9 cellular contexts compared by ENCODE assay signal in genomic region chr10:86693721-86694369, GRCh38. TPM values are rescaled to one million over a fixed set of nuclear protein-coding genes. Genes with fewer than 3 reads are reported as not detected.
DNase-seq lines count a peak whose midpoint lies in the region; ATAC-seq and TF ChIP-seq lines count a peak whose summit lies in the region.
"Had no signal": no experiment of that assay in that cellular context is flagged by ENCODE, and none has a peak within 500 bp of the region (broad histone marks: within the 10 kb centered on the region; RNA-seq: fewer than 3 reads in every experiment).

No MANE protein-coding gene starts in this region.

- no peak overlapping the region; the same call in 1 of the 2 replicates for H3K27ac Mint-ChIP-seq in WTC11
- no peak overlapping the region for H3K27ac Mint-ChIP-seq in effector memory CD8-positive, alpha-beta T cell
- no peak overlapping the region for H3K27ac Mint-ChIP-seq in naive thymus-derived CD8-positive, alpha-beta T cell

- peaks cover 38% of the 10 kb centered on the region for H3K4me1 Mint-ChIP-seq in WTC11
- H3K4me1 Mint-ChIP-seq in effector memory CD8-positive, alpha-beta T cell (ENCODE audit: low read depth in 2 of 2) = peaks cover 3 to 7% of the 10 kb centered on the region in 2 donors
- peaks cover 0 to 4% (median 4%) of the 10 kb centered on the region in 4 donors for H3K4me1 Mint-ChIP-seq in naive thymus-derived CD8-positive, alpha-beta T cell

- H3K27ac ChIP-seq in DOHH2 (ENCODE audit: low read depth, low read length) = no peak overlapping the region

- H3K9me3 ChIP-seq in DOHH2 (ENCODE audit: control insufficient read depth, insufficient read depth, low read length) = no peaks in the 10 kb centered on the region

- no peaks in the 10 kb centered on the region for H3K36me3 ChIP-seq in DOHH2 (ENCODE audit: control insufficient read depth, low read length)

- no peak overlapping the region for H3K4me2 ChIP-seq in DOHH2 (ENCODE audit: low read length)

- peaks cover 6% of the 10 kb centered on the region; the same call in 1 of the 2 replicates for H3K27me3 Mint-ChIP-seq in WTC11 (ENCODE audit: low read depth)
- H3K27me3 Mint-ChIP-seq in effector memory CD8-positive, alpha-beta T cell = peaks cover 7 to 13% of the 10 kb centered on the region in 2 donors
- H3K27me3 Mint-ChIP-seq in naive thymus-derived CD8-positive, alpha-beta T cell = peaks cover 0 to 4% (median 0%) of the 10 kb centered on the region in 5 donors

- no peaks in the 10 kb centered on the region for H3K9me3 Mint-ChIP-seq in WTC11
- H3K9me3 Mint-ChIP-seq in effector memory CD8-positive, alpha-beta T cell = no peaks in the 10 kb centered on the region
- no peaks in the 10 kb centered on the region for H3K9me3 Mint-ChIP-seq in naive thymus-derived CD8-positive, alpha-beta T cell

- POLR2A ChIA-PET in WTC11 (lab: Charles Lee) = interaction anchor here (0.6 to 0.8 kb wide), 2 partner anchors 39 to 48 kb away, joined by 3 to 9 read pairs; no protein-coding TSS in a partner anchor
- POLR2A ChIA-PET in naive thymus-derived CD8-positive, alpha-beta T cell (lab: Charles Lee) = no interaction called here

- peak; percentile 68 for DNase-seq in HuH-7.5 (ENCODE audit: low spot score)
- peak; percentile 64 for DNase-seq in WTC11 (ENCODE audit: low spot score)
- DNase-seq in effector memory CD8-positive, alpha-beta T cell = peak; percentile 18 to 35 (median 23)
- DNase-seq in naive thymus-derived CD8-positive, alpha-beta T cell = peak in 7 of 10 donors; percentile 7 to 35 (median 26)
- no peak for DNase-seq in NCI-H2029 (lab: John Stamatoyannopoulos, UW)

- no peaks in the 10 kb centered on the region for H3F3A ChIP-seq in DOHH2 (ENCODE audit: control insufficient read depth, insufficient read depth)

- no peak overlapping the region for H3K4me3 ChIP-seq in DOHH2 (ENCODE audit: low read length)

- no peaks in the 10 kb centered on the region for H3K9me2 ChIP-seq in DOHH2 (replicated peaks; ENCODE audit: control insufficient read depth, low read length)

- no peaks in the 10 kb centered on the region for H4K20me1 ChIP-seq in DOHH2 (ENCODE audit: control insufficient read depth, insufficient read depth, low read depth, low read length)

- CTCF ChIA-PET in WTC11 (lab: Charles Lee) = interaction anchor here (0.5 to 3.0 kb wide), 25 partner anchors 10 to 273 kb away, joined by 3 to 26 read pairs (median 5); partner anchors contain the start of genes BMPR1A, LDB3 and WAPL

- TF ChIP-seq CTCF in DOHH2 (IDR thresholded peaks at IDR 0.05; ENCODE audit: low read depth, low read length, poor library complexity, severe bottlenecking) = peak; percentile 68
- no peak; the same call in 1 of the 2 replicates for TF ChIP-seq CTCF in WTC11 (IDR thresholded peaks at IDR 0.05)

- peaks cover 8% of the 10 kb centered on the region for H3K27me3 ChIP-seq in DOHH2 (ENCODE audit: control insufficient read depth, low read length)

- H3K36me3 Mint-ChIP-seq in WTC11 = no peaks in the 10 kb centered on the region
- H3K36me3 Mint-ChIP-seq in effector memory CD8-positive, alpha-beta T cell (ENCODE audit: insufficient read depth) = no peaks in the 10 kb centered on the region
- H3K36me3 Mint-ChIP-seq in naive thymus-derived CD8-positive, alpha-beta T cell = no peaks in the 10 kb centered on the region

- peak; percentile 68 for ATAC-seq in WTC11
- peak; percentile 59 for ATAC-seq in effector memory CD8-positive, alpha-beta T cell (replicated peaks)
- peak; percentile 53 to 58 for ATAC-seq in naive thymus-derived CD8-positive, alpha-beta T cell
- ATAC-seq in GM18909 (IDR thresholded peaks at IDR 0.05; ENCODE audit: poor library complexity, unreplicated experiment) = no peak
- ATAC-seq in GM19455 (IDR thresholded peaks at IDR 0.05; ENCODE audit: unreplicated experiment) = no peak

- H3K79me2 ChIP-seq in DOHH2 (ENCODE audit: control insufficient read depth, low read length) = no peaks in the 10 kb centered on the region

- H3K4me1 ChIP-seq in DOHH2 (ENCODE audit: control insufficient read depth, low read length) = no peaks in the 10 kb centered on the region

- H3K4me3 Mint-ChIP-seq in WTC11 = no peak overlapping the region
- no peak overlapping the region for H3K4me3 Mint-ChIP-seq in effector memory CD8-positive, alpha-beta T cell
- H3K4me3 Mint-ChIP-seq in naive thymus-derived CD8-positive, alpha-beta T cell = no peak overlapping the region

TF ChIP-seq in WTC11, 78 proteins besides CTCF, POLR2A, EP300 and RAD21:
- 0 out of 2 replicates have a peak, but pooled peaks have one; percentile 26 for TF ChIP-seq FOXK1 (CRISPR knock-in tag; IDR thresholded peaks at IDR 0.05)
- TF ChIP-seq, protein P1, sequence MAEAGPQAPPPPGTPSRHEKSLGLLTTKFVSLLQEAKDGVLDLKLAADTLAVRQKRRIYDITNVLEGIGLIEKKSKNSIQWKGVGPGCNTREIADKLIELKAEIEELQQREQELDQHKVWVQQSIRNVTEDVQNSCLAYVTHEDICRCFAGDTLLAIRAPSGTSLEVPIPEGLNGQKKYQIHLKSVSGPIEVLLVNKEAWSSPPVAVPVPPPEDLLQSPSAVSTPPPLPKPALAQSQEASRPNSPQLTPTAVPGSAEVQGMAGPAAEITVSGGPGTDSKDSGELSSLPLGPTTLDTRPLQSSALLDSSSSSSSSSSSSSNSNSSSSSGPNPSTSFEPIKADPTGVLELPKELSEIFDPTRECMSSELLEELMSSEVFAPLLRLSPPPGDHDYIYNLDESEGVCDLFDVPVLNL (CRISPR knock-in tag; IDR thresholded peaks at IDR 0.05; ENCODE audit: borderline replicate concordance, low read depth) = no peak
- 0 out of 2 replicates have a peak, but pooled peaks have one; percentile 35 for TF ChIP-seq TEAD1 (CRISPR knock-in tag; IDR thresholded peaks at IDR 0.05)
- TF ChIP-seq CREM (CRISPR knock-in tag; IDR thresholded peaks at IDR 0.05) = no peak

RNA-seq across cellular contexts. Expression of gene LDB3, which starts 25.5 kb away (rescaled TPM):
- total RNA-seq in WTC11 (2021) = 0.42 to 0.96 TPM (median 0.46 TPM) in 3 replicates
- total RNA-seq in naive thymus-derived CD8-positive, alpha-beta T cell = under 1 TPM; 0.08 to 0.29 TPM
- polyA plus RNA-seq in naive thymus-derived CD8-positive, alpha-beta T cell = not detected

RNA-seq across cellular contexts. Expression of gene OPN4, which starts 39.5 kb away (rescaled TPM):
- not detected in 3 replicates for total RNA-seq in WTC11 (2021)
- total RNA-seq in naive thymus-derived CD8-positive, alpha-beta T cell = not detected
- polyA plus RNA-seq in naive thymus-derived CD8-positive, alpha-beta T cell = not detected
- total RNA-seq: myocyte had no signal

Comparison
In these comparisons a context has a peak if more than half of its experiments do, and no peak if none do; other contexts are left out.
1. ATAC-seq: peak in WTC11 (single experiment), effector memory CD8-positive, alpha-beta T cell (single experiment) and naive thymus-derived CD8-positive, alpha-beta T cell (2 of 2); none in GM18909 (single experiment) and GM19455 (single experiment).